ENCODE assay signal across 12 cellular contexts in the genomic region with DNA sequence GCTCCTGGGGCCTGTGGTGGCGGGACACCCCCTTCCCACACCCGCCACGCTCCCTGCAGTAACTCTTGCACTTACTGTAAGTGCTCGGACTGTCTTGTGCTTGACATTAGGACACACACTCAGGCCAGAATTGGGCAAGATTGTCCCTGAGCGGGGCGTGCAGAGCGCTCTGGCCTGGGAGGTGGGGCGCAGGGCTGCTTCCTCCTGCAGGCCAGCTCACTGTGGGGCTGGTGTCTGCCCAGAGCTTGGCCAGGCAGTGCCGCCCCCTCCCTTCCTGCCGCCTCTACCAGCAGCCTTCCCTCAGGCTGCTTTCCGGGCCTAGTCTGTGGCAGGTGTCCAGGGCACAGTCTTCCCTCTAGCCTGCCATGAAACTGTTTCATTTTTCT. TPM values are rescaled to one million over a fixed set of nuclear protein-coding genes. Genes with fewer than 3 reads are reported as not detected.
DNase-seq lines count a peak whose midpoint lies in the region; ATAC-seq and TF ChIP-seq lines count a peak whose summit lies in the region.
"Had no signal": no experiment of that assay in that cellular context is flagged by ENCODE, and none has a peak within 500 bp of the region (broad histone marks: within the 10 kb centered on the region; RNA-seq: fewer than 3 reads in every experiment).

No MANE protein-coding gene starts in this region.

- H3K4me1 ChIP-seq in OCI-LY3 (ENCODE audit: low read length) (peaks cover 64% of the 10 kb centered on the region), thymus (ENCODE audit: control insufficient read depth, insufficient read depth, low read length) (peaks cover 6% of the 10 kb centered on the region)

- no peaks in the 10 kb centered on the region for H3K79me2 ChIP-seq in OCI-LY3 (ENCODE audit: low read length)

- peak overlapping the region; percentile 95 for H3K4me2 ChIP-seq in OCI-LY3 (ENCODE audit: low read length)

- ATAC-seq in GM21737 (IDR thresholded peaks at IDR 0.05; ENCODE audit: unreplicated experiment) = peak; percentile 22
- ATAC-seq in left lobe of liver = peak; percentile 45
- ATAC-seq in HG03097 (IDR thresholded peaks at IDR 0.05; ENCODE audit: low FRiP score, unreplicated experiment) = no peak

- WGBS in thymus = 77% methylated on average over 11 of the region's 11 CpGs

- H3K27ac ChIP-seq in OCI-LY3 (ENCODE audit: low read length) (peak overlapping the region; percentile 94), thymus (ENCODE audit: low read depth) (peak overlapping the region; percentile 73)
- H3K27ac ChIP-seq: SK-N-MC had no signal

- H3K36me3 ChIP-seq in OCI-LY3 (replicated peaks; ENCODE audit: low read depth, low read length) (no peaks in the 10 kb centered on the region), thymus (ENCODE audit: control insufficient read depth, insufficient read depth) (no peaks in the 10 kb centered on the region)

- no peaks in the 10 kb centered on the region for H4K20me1 ChIP-seq in OCI-LY3 (ENCODE audit: insufficient read depth, low read length)

- H3K4me3 ChIP-seq in OCI-LY3 (ENCODE audit: low read length) (peak overlapping the region; percentile 47), thymus (ENCODE audit: low read length) (no peak overlapping the region)
- H3K4me3 ChIP-seq: SK-N-MC had no signal

- DNase-seq in left lobe of liver (ENCODE audit: low spot score) = peak; percentile 53
- no peak for DNase-seq in cortex of kidney (lab: John Stamatoyannopoulos, UW)
- no peak for DNase-seq in stimulated activated CD4-positive, alpha-beta T cell treated with anti-CD3 and anti-CD28 coated beads, Interleukin-2, amount 100 ng/mL, for 48 hours
- DNase-seq: activated CD4-positive, alpha-beta T cell treated with anti-CD3 and anti-CD28 coated beads, Interleukin-2, amount 10 ng/mL, durations not matched to agents 7 days and 5 days; activated effector memory CD4-positive, alpha-beta T cell treated with anti-CD3 and anti-CD28 coated beads, Interleukin-2, amount 50 U/mL, for 16 hours; NCI-H226 had no signal

- H2AFZ ChIP-seq in OCI-LY3 (ENCODE audit: low read depth, low read length) = 0 out of 2 replicates have a peak overlapping the region, but pooled peaks have one; percentile 12

- H3K9ac ChIP-seq in OCI-LY3 (ENCODE audit: low read length) = peak overlapping the region; percentile 90

- H3K27me3 ChIP-seq in OCI-LY3 (ENCODE audit: low read depth, low read length) (no peaks in the 10 kb centered on the region), thymus (ENCODE audit: control insufficient read depth, insufficient read depth) (no peaks in the 10 kb centered on the region)

- no peaks in the 10 kb centered on the region for H3K9me3 ChIP-seq in OCI-LY3 (ENCODE audit: insufficient read depth, low read length)
- no peaks in the 10 kb centered on the region for H3K9me3 ChIP-seq in thymus (ENCODE audit: control insufficient read depth)

- TF ChIP-seq CTCF in OCI-LY3 (IDR thresholded peaks at IDR 0.05; ENCODE audit: low read depth, low read length) = no peak

RNA-seq across cellular contexts. Expression of a gene that starts 6.1 kb away (rescaled TPM):
- 87.0 TPM for total RNA-seq in left lobe of liver
- 103 TPM for polyA plus RNA-seq in thymus

RNA-seq across cellular contexts. Expression of a gene that starts 12.5 kb away (rescaled TPM):
- 22.2 TPM for total RNA-seq in left lobe of liver
- polyA plus RNA-seq in thymus = 33.2 TPM

RNA-seq across cellular contexts. Expression of a gene that starts 23.5 kb away (rescaled TPM):
- total RNA-seq in left lobe of liver = 0.20 TPM
- 1.2 TPM for polyA plus RNA-seq in thymus
- total RNA-seq: LHCN-M2 had no signal

RNA-seq across cellular contexts. Expression of a gene that starts 30.1 kb away (rescaled TPM):
- 27.4 TPM for total RNA-seq in left lobe of liver
- polyA plus RNA-seq in thymus = 14.1 TPM

RNA-seq across cellular contexts. Expression of a gene that starts 32.7 kb away (rescaled TPM):
- total RNA-seq in left lobe of liver = 32.5 TPM
- polyA plus RNA-seq in thymus = 3.7 TPM
